In the genomic region with DNA sequence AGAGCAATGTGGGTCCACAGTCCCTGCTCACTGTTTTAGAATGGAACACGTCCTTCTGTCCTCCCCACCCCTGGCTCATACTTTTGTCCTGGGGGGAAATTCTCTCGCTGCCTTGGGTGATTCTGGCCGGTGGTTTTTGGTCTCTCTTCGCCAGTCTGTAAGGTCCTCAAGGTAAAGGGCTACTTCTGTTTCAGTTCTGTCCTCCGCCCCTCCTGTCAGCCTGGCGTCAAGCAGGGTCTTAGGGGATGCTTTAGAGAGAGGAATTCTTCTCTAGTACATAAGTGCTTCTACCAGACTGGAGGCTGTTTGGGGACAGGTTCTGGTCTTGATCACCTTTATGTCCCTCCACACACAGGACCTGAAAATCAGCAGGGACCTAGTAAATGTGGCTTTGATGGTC, we compare ENCODE assay signal across 8 cellular contexts. TPM values are rescaled to one million over a fixed set of nuclear protein-coding genes. Genes with fewer than 3 reads are reported as not detected.
DNase-seq lines count a peak whose midpoint lies in the region; ATAC-seq, FAIRE-seq and TF ChIP-seq lines count a peak whose summit lies in the region.

No MANE protein-coding gene starts in this region.

- no peak for TF ChIP-seq CTCF in C4-2B (conservative IDR thresholded peaks at IDR 0.05)
- TF ChIP-seq CTCF in bronchial epithelial cell (IDR thresholded peaks at IDR 0.05; ENCODE audit: insufficient read depth, low read length, severe bottlenecking), result no peak

- H3K4me3 ChIP-seq in bronchial epithelial cell (ENCODE audit: low read depth, low read length) (peak overlapping the region; percentile 69), muscle layer of colon (ENCODE audit: low read depth in 1 of 2, low read length in 2 of 2) (peak overlapping the region; percentile 97 to 99)

- no peak for FAIRE-seq in bronchial epithelial cell (lab: Jason Lieb, UNC)

- H3K4me1 ChIP-seq in muscle layer of colon (ENCODE audit: insufficient read depth, low read length), result peaks cover 47% of the 10 kb centered on the region

- H3K9ac ChIP-seq in muscle layer of colon (ENCODE audit: low read length), result peak overlapping the region; percentile 74

- H3K27me3 ChIP-seq in bronchial epithelial cell (ENCODE audit: control insufficient read depth, insufficient read depth, low read length), result no peaks in the 10 kb centered on the region
- no peaks in the 10 kb centered on the region for H3K27me3 ChIP-seq in muscle layer of colon (ENCODE audit: control insufficient read depth in 1 of 2, insufficient read depth in 2 of 2, low read length in 2 of 2)

- H3K36me3 ChIP-seq in bronchial epithelial cell (ENCODE audit: control insufficient read depth, insufficient read depth, low read length) (peaks cover 1% of the 10 kb centered on the region), muscle layer of colon (ENCODE audit: insufficient read depth, low read length) (peaks cover 5% of the 10 kb centered on the region)

- DNase-seq in bronchial epithelial cell (ENCODE audit: low read depth) (no peak), cerebellar nuclear complex (lab: John Stamatoyannopoulos, UW) (no peak), NCI-H2196 (lab: John Stamatoyannopoulos, UW; ENCODE audit: unreplicated experiment) (no peak), SW 1271 (lab: John Stamatoyannopoulos, UW) (no peak)

- peak; percentile 10 for ATAC-seq in HG03378 (IDR thresholded peaks at IDR 0.05; ENCODE audit: unreplicated experiment)
- ATAC-seq in HG03175 (IDR thresholded peaks at IDR 0.05; ENCODE audit: unreplicated experiment), result no peak

- H3K27ac ChIP-seq in C4-2B (peak overlapping the region; percentile 88), muscle layer of colon (ENCODE audit: low read depth, low read length) (peak overlapping the region; percentile 91)

- no peaks in the 10 kb centered on the region for H3K9me3 ChIP-seq in muscle layer of colon (ENCODE audit: low read length)

RNA-seq across cellular contexts. Expression of a gene that starts 0.6 kb away (rescaled TPM):
- 57.9 and 79.2 TPM in 2 replicates for total RNA-seq in bronchial epithelial cell

RNA-seq across cellular contexts. Expression of a gene that starts 5.7 kb away (rescaled TPM):
- 14.2 and 14.5 TPM in 2 replicates for total RNA-seq in bronchial epithelial cell

RNA-seq across cellular contexts. Expression of a gene that starts 16.6 kb away (rescaled TPM):
- total RNA-seq in bronchial epithelial cell, result 641 and 928 TPM in 2 replicates
